Comparison of ENCODE assay signal across 1 cellular context in the genomic region with DNA sequence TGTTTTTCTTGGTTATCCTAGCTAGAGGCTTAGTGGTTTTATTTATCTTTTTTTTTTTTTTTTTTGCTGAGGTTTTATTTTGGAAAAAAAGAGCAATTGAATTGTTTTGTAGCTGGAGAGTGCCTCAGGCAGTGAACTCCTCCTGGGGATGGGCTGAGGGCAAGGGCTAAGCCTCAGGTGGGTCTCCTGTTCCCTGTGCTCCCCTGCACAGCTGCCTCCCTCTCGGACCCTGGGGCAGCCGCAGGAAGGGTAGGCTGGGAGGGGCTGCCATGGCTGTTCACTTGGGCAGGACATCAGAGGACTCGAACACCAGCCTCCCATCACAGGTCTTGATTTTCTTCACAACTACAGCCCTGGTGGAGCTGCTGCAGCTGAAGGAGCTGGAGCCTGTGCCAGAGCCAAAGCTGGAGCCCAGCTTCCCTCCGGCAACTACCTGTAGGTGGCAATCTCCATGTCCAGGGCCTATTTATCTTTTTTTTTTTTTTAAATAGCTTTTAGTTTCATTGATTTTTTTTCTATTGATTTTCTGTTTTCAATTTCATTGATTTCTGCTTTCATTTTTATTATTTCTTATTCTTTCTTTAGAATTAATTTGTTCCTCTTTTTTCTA.
TF ChIP-seq lines count a peak whose summit lies in the region.

No MANE protein-coding gene starts in this region.

TF ChIP-seq in WTC11, 78 proteins besides CTCF, POLR2A, EP300 and RAD21 (continued from another document):
- TF ChIP-seq, protein P1, sequence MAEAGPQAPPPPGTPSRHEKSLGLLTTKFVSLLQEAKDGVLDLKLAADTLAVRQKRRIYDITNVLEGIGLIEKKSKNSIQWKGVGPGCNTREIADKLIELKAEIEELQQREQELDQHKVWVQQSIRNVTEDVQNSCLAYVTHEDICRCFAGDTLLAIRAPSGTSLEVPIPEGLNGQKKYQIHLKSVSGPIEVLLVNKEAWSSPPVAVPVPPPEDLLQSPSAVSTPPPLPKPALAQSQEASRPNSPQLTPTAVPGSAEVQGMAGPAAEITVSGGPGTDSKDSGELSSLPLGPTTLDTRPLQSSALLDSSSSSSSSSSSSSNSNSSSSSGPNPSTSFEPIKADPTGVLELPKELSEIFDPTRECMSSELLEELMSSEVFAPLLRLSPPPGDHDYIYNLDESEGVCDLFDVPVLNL (CRISPR knock-in tag; IDR thresholded peaks at IDR 0.05; ENCODE audit: borderline replicate concordance, low read depth), result no peak
- TF ChIP-seq ZBTB21 (CRISPR knock-in tag; IDR thresholded peaks at IDR 0.05; ENCODE audit: borderline replicate concordance), result no peak
